Comparison of ENCODE assay signal across 1 cellular context in the genomic region with DNA sequence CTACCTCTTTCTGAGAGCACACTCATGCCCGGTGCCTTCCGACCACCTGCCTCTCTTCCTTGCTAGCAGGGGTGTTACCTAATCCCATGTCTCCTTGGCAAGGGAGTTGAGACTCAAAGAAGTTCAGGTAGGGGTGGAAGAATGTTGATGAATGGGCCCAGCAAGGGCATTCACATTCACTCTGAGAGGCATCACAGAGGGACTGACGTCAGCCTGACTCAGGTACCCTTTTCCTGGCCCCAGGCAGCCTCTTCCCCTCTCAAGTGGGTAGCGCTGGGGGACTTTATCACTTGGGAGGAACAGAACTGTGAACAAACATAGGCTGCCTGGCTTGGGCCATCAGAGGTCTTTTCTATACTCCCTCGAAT.
A peak's percentile ranks its signal among the peaks of the same experiment; 100 is the strongest.
TF ChIP-seq lines count a peak whose summit lies in the region.

No MANE protein-coding gene starts in this region.

TF ChIP-seq in K562, 482 proteins besides CTCF, POLR2A, EP300 and RAD21:
- TF ChIP-seq ARNT (IDR thresholded peaks at IDR 0.05) (no peak), POLR2AphosphoS2 (IDR thresholded peaks at IDR 0.05; ENCODE audit: low read length) (0 out of 2 replicates have a peak, but pooled peaks have one; percentile 31), RBM25 (IDR thresholded peaks at IDR 0.05; ENCODE audit: low read depth, low read length, severe bottlenecking) (no peak), U2AF2 (optimal IDR thresholded peaks at IDR 0.05; ENCODE audit: low read depth, low read length) (no peak), ZKSCAN8 (CRISPR knock-in tag; IDR thresholded peaks at IDR 0.05) (no peak), GTF2E2 (tag; IDR thresholded peaks at IDR 0.05) (no peak), HDAC8 (tag; IDR thresholded peaks at IDR 0.05) (no peak)
- TF ChIP-seq, protein P1, sequence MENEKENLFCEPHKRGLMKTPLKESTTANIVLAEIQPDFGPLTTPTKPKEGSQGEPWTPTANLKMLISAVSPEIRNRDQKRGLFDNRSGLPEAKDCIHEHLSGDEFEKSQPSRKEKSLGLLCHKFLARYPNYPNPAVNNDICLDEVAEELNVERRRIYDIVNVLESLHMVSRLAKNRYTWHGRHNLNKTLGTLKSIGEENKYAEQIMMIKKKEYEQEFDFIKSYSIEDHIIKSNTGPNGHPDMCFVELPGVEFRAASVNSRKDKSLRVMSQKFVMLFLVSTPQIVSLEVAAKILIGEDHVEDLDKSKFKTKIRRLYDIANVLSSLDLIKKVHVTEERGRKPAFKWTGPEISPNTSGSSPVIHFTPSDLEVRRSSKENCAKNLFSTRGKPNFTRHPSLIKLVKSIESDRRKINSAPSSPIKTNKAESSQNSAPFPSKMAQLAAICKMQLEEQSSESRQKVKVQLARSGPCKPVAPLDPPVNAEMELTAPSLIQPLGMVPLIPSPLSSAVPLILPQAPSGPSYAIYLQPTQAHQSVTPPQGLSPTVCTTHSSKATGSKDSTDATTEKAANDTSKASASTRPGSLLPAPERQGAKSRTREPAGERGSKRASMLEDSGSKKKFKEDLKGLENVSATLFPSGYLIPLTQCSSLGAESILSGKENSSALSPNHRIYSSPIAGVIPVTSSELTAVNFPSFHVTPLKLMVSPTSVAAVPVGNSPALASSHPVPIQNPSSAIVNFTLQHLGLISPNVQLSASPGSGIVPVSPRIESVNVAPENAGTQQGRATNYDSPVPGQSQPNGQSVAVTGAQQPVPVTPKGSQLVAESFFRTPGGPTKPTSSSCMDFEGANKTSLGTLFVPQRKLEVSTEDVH (IDR thresholded peaks at IDR 0.05; ENCODE audit: low read depth, partially characterized antibody) = no peak
- TF ChIP-seq, protein P2, sequence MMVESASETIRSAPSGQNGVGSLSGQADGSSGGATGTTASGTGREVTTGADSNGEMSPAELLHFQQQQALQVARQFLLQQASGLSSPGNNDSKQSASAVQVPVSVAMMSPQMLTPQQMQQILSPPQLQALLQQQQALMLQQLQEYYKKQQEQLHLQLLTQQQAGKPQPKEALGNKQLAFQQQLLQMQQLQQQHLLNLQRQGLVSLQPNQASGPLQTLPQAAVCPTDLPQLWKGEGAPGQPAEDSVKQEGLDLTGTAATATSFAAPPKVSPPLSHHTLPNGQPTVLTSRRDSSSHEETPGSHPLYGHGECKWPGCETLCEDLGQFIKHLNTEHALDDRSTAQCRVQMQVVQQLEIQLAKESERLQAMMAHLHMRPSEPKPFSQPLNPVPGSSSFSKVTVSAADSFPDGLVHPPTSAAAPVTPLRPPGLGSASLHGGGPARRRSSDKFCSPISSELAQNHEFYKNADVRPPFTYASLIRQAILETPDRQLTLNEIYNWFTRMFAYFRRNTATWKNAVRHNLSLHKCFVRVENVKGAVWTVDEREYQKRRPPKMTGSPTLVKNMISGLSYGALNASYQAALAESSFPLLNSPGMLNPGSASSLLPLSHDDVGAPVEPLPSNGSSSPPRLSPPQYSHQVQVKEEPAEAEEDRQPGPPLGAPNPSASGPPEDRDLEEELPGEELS (CRISPR knock-in tag; IDR thresholded peaks at IDR 0.05; ENCODE audit: borderline replicate concordance) = no peak
